Comparison of ENCODE assay signal across 18 cellular contexts in genomic region chr2:175937216-175937615, GRCh38.
A peak's percentile ranks its signal among the peaks of the same experiment; 100 is the strongest.
DNase-seq lines count a peak whose midpoint lies in the region; ATAC-seq, FAIRE-seq and TF ChIP-seq lines count a peak whose summit lies in the region.
"Had no signal": no experiment of that assay in that cellular context is flagged by ENCODE, and none has a peak within 500 bp of the region (broad histone marks: within the 10 kb centered on the region; RNA-seq: fewer than 3 reads in every experiment).

No MANE protein-coding gene starts in this region.

- BruUV-seq in GM12878 (replicated peaks; lab: Mats Ljungman, UMichigan) = no TSS peak

- H3K4me3 ChIP-seq in DND-41 (ENCODE audit: low read depth in 1 of 2, low read length in 2 of 2) (no peak overlapping the region), GM12878 (no peak overlapping the region)
- no peak overlapping the region for H3K4me3 ChIP-seq in Jurkat, Clone E6-1 (ENCODE audit: low read length)
- H3K4me3 ChIP-seq: HAP-1, K562 had no signal

- CTCF ChIA-PET in GM12878 (lab: Yijun Ruan, JAX) = interaction anchor here (0.6 kb wide), 1 partner anchor 579 kb away, joined by 3 read pairs; no protein-coding TSS in a partner anchor

- TF ChIP-seq POLR2A in GM12878 (IDR thresholded peaks at IDR 0.05; ENCODE audit: low read depth, low read length) = no peak

- no peak for TF ChIP-seq RAD21 in GM12878 (IDR thresholded peaks at IDR 0.05; ENCODE audit: insufficient read depth, low read depth, low read length)

- RAD21 ChIA-PET in GM12878 (lab: Charles Lee; ENCODE audit: unreplicated experiment) = no interaction called here

- H3K9ac ChIP-seq in DND-41 (ENCODE audit: low read depth, low read length) = no peak overlapping the region
- H3K9ac ChIP-seq in GM12878 (ENCODE audit: control insufficient read depth, insufficient read depth, low read length) = no peak overlapping the region

- POLR2A ChIA-PET in GM12878 (lab: Charles Lee) = no interaction called here

- H3K36me3 ChIP-seq in DND-41 (ENCODE audit: insufficient read depth, low read length) (peaks cover 39% of the 10 kb centered on the region), GM12878 (ENCODE audit: control insufficient read depth in 2 of 2, insufficient read depth in 2 of 2, low read length in 1 of 2) (peaks cover 0 to 9% of the 10 kb centered on the region in 2 experiments; a peak in 1 of 4 replicates)
- H3K36me3 ChIP-seq: BE2C, HAP-1 had no signal

- peak; percentile 41 for FAIRE-seq in GM12878 (lab: Jason Lieb, UNC)
- FAIRE-seq: H1, K562 had no signal

- TF ChIP-seq EP300 in GM12878 (IDR thresholded peaks at IDR 0.05; ENCODE audit: borderline replicate concordance in 1 of 2, control insufficient read depth in 1 of 2, low read depth in 2 of 2, low read length in 2 of 2) = no peak

- SMC1A ChIA-PET in GM12878 (lab: Charles Lee; ENCODE audit: uncharacterized antibody, unreplicated experiment) = interaction anchor here (1.2 to 1.4 kb wide), 2 partner anchors 12 to 13 kb away, joined by 4 to 5 read pairs; no protein-coding TSS in a partner anchor

- in situ Hi-C loops in GM12878 (cut with MboI) = no loop called here

- H3K27ac ChIP-seq in DND-41 (ENCODE audit: low read length) = no peak overlapping the region
- no peak overlapping the region for H3K27ac ChIP-seq in GM12878 (ENCODE audit: control insufficient read depth, insufficient read depth)
- H3K27ac ChIP-seq: HL-60 had no signal

- no peak overlapping the region for H2AFZ ChIP-seq in DND-41 (ENCODE audit: low read depth, low read length)
- H2AFZ ChIP-seq in GM12878 (ENCODE audit: control insufficient read depth, low read depth, low read length) = no peak overlapping the region

- H3K79me2 ChIP-seq in DND-41 (ENCODE audit: insufficient read depth, low read length) (no peaks in the 10 kb centered on the region), GM12878 (ENCODE audit: control insufficient read depth, insufficient read depth, low read length) (no peaks in the 10 kb centered on the region)

- ATAC-seq in DND-41 (ENCODE audit: insufficient read depth, low read depth) = peak; percentile 31; the same call in 1 of the 3 replicates
- ATAC-seq in GM12878 = no peak
- ATAC-seq in left colon = peak; percentile 65
- ATAC-seq: K562 had no signal

- H3K9me3 ChIP-seq in DND-41 (ENCODE audit: insufficient read depth, low read length, severe bottlenecking) (no peaks in the 10 kb centered on the region), GM12878 (replicated peaks; ENCODE audit: control insufficient read depth, insufficient read depth, low read length) (no peaks in the 10 kb centered on the region; the same call in 1 of the 3 replicates)
- H3K9me3 ChIP-seq: BE2C, HAP-1 had no signal

- H3K4me1 ChIP-seq in DND-41 (ENCODE audit: insufficient read depth, low read length) (no peaks in the 10 kb centered on the region), GM12878 (ENCODE audit: control insufficient read depth, insufficient read depth, low read length) (no peaks in the 10 kb centered on the region)
- H3K4me1 ChIP-seq: BE2C, HAP-1 had no signal

- H4K20me1 ChIP-seq in DND-41 (ENCODE audit: insufficient read depth, low read length) = no peaks in the 10 kb centered on the region
- H4K20me1 ChIP-seq in GM12878 (ENCODE audit: control insufficient read depth, insufficient read depth) = no peaks in the 10 kb centered on the region

- WGBS in GM12878 (ENCODE audit: insufficient coverage, insufficient replicate concordance, low lambda C conversion rate, missing lambda C conversion rate) = 48% methylated on average over 2 of the region's 2 CpGs

- TF ChIP-seq CTCF in DND-41 (IDR thresholded peaks at IDR 0.05; ENCODE audit: borderline replicate concordance, extremely low read depth, low read length, poor library complexity, severe bottlenecking) (no peak), GM12878 (IDR thresholded peaks at IDR 0.05 in 2 of 3, conservative IDR thresholded peaks at IDR 0.05 in 1 of 3; ENCODE audit: control insufficient read depth in 2 of 3, extremely low read depth in 1 of 3, insufficient read depth in 1 of 3, low read depth in 3 of 3, low read length in 3 of 3) (no peak)

- DNase-seq in DND-41 = no peak
- DNase-seq in Jurkat, Clone E6-1 (ENCODE audit: low read depth, low spot score) = peak; percentile 45
- no peak for DNase-seq in GM12878 (ENCODE audit: low read depth, low spot score)
- peak in 1 of 2 donors; percentile 22 for DNase-seq in left colon
- no peak for DNase-seq in AG08396 (ENCODE audit: low spot score)
- DNase-seq in RKO (ENCODE audit: low spot score) = no peak
- DNase-seq in NCI-H446 treated with DMSO at 0.1 percent for 48 hours (lab: John Stamatoyannopoulos, UW) = no peak
- DNase-seq: BE2C; C1 segment of cervical spinal cord; CD4-positive, CD25-positive, alpha-beta regulatory T cell; CD8-positive, alpha-beta memory T cell; COR-L47; DMS 273 treated with DMSO at 0.1 percent for 48 hours; GDM1 had no signal

- H3K27me3 ChIP-seq in DND-41 (ENCODE audit: insufficient read depth, low read length, poor library complexity) (no peaks in the 10 kb centered on the region), GM12878 (replicated peaks in 1 of 2; ENCODE audit: control insufficient read depth in 2 of 2, insufficient read depth in 2 of 2, low read length in 1 of 2) (no peaks in the 10 kb centered on the region)
- H3K27me3 ChIP-seq: BE2C had no signal

- intact Hi-C loops in GM12878 (cut with micrococcal nuclease; ENCODE audit: unreplicated experiment) (no loop called here), left colon (cut with DNase I, micrococcal nuclease) (no loop called here)

- no peak overlapping the region for H3K4me2 ChIP-seq in DND-41 (ENCODE audit: insufficient read depth, low read length)
- H3K4me2 ChIP-seq in GM12878 (ENCODE audit: control insufficient read depth, insufficient read depth) = no peak overlapping the region

TF ChIP-seq in GM12878, 131 proteins besides CTCF, POLR2A, EP300 and RAD21:
- TF ChIP-seq YBX1 (IDR thresholded peaks at IDR 0.05) (no peak), BRCA1 (IDR thresholded peaks at IDR 0.05; ENCODE audit: low read depth, low read length) (no peak), CBX5 (IDR thresholded peaks at IDR 0.05; ENCODE audit: low read depth) (no peak), SREBF2 (IDR thresholded peaks at IDR 0.05; ENCODE audit: low read length) (no peak)
